ENCODE assay signal across 1 cellular context in genomic region chr19:2253106-2254051, GRCh38.
A peak's percentile ranks its signal among the peaks of the same experiment; 100 is the strongest.
TF ChIP-seq lines count a peak whose summit lies in the region.

No MANE protein-coding gene starts in this region.

TF ChIP-seq in HepG2, 621 proteins besides CTCF, POLR2A, EP300 and RAD21 (continued from another document and continues in another):
- TF ChIP-seq ZHX1 (CRISPR knock-in tag; IDR thresholded peaks at IDR 0.05; ENCODE audit: low read depth) (0 out of 2 replicates have a peak, but pooled peaks have one; percentile 12), MXD3 (CRISPR knock-in tag; IDR thresholded peaks at IDR 0.05) (no peak; the same call in 1 of the 2 replicates), ZNF382 (CRISPR knock-in tag; IDR thresholded peaks at IDR 0.05; ENCODE audit: borderline replicate concordance) (no peak), MNT (IDR thresholded peaks at IDR 0.05) (no peak), ZNF660 (CRISPR knock-in tag; IDR thresholded peaks at IDR 0.05; ENCODE audit: borderline replicate concordance, low read depth) (no peak), ZNF672 (CRISPR knock-in tag; IDR thresholded peaks at IDR 0.05) (no peak), ATRX (CRISPR knock-in tag; IDR thresholded peaks at IDR 0.05; ENCODE audit: borderline replicate concordance) (no peak), KLF15 (CRISPR knock-in tag; IDR thresholded peaks at IDR 0.05; ENCODE audit: borderline replicate concordance) (no peak), ZNF839 (CRISPR knock-in tag; IDR thresholded peaks at IDR 0.05; ENCODE audit: borderline replicate concordance) (no peak), ZNF891 (CRISPR knock-in tag; IDR thresholded peaks at IDR 0.05) (no peak; the same call in 1 of the 2 replicates), ZNF652 (CRISPR knock-in tag; IDR thresholded peaks at IDR 0.05; ENCODE audit: borderline replicate concordance, low read depth) (no peak), ZNF451 (CRISPR knock-in tag; IDR thresholded peaks at IDR 0.05) (no peak), SALL1 (CRISPR knock-in tag; IDR thresholded peaks at IDR 0.05) (peak; percentile 51), ZNF564 (CRISPR knock-in tag; IDR thresholded peaks at IDR 0.05) (no peak), KAT8 (CRISPR knock-in tag; IDR thresholded peaks at IDR 0.05) (no peak), ZNF574 (CRISPR knock-in tag; IDR thresholded peaks at IDR 0.05) (peak; percentile 35; the same call in 1 of the 2 replicates), ZMYM4 (CRISPR knock-in tag; IDR thresholded peaks at IDR 0.05) (no peak; the same call in 1 of the 2 replicates), PATZ1 (CRISPR knock-in tag; IDR thresholded peaks at IDR 0.05) (peak; percentile 91), SNAPC4 (CRISPR knock-in tag; IDR thresholded peaks at IDR 0.05) (no peak), ZNF503 (CRISPR knock-in tag; IDR thresholded peaks at IDR 0.05) (peak; percentile 44; the same call in 1 of the 2 replicates), KAT2B (IDR thresholded peaks at IDR 0.05; ENCODE audit: borderline replicate concordance, low read depth, low read length) (no peak), ATF7 (IDR thresholded peaks at IDR 0.05) (no peak), ATF7 (CRISPR knock-in tag; IDR thresholded peaks at IDR 0.05) (no peak), ZKSCAN8 (CRISPR knock-in tag; IDR thresholded peaks at IDR 0.05; ENCODE audit: borderline replicate concordance) (no peak), HNF4A (CRISPR knock-in tag; IDR thresholded peaks at IDR 0.05) (peak; percentile 45; the same call in 1 of the 2 replicates), ZNF577 (CRISPR knock-in tag; IDR thresholded peaks at IDR 0.05; ENCODE audit: borderline replicate concordance, low read depth) (no peak), MATR3 (CRISPR knock-in tag; IDR thresholded peaks at IDR 0.05) (no peak), POLR2G (IDR thresholded peaks at IDR 0.05; ENCODE audit: low read depth, low read length) (no peak), USF2 (IDR thresholded peaks at IDR 0.05; ENCODE audit: low read depth, low read length) (no peak), USF2 (CRISPR knock-in tag; IDR thresholded peaks at IDR 0.05; ENCODE audit: borderline replicate concordance) (no peak), ZNF766 (CRISPR knock-in tag; IDR thresholded peaks at IDR 0.05; ENCODE audit: borderline replicate concordance) (no peak; the same call in 1 of the 2 replicates), MIER2 (CRISPR knock-in tag; IDR thresholded peaks at IDR 0.05) (no peak), ZNF20 (CRISPR knock-in tag; IDR thresholded peaks at IDR 0.05) (no peak), PLSCR1 (CRISPR knock-in tag; IDR thresholded peaks at IDR 0.05; ENCODE audit: borderline replicate concordance) (no peak), ZBTB39 (CRISPR knock-in tag; IDR thresholded peaks at IDR 0.05) (0 out of 2 replicates have a peak, but pooled peaks have one; percentile 55), ZNF430 (CRISPR knock-in tag; IDR thresholded peaks at IDR 0.05) (peak; percentile 63; the same call in 1 of the 2 replicates), FOXM1 (CRISPR knock-in tag; IDR thresholded peaks at IDR 0.05) (no peak), NCOA2 (CRISPR knock-in tag; IDR thresholded peaks at IDR 0.05) (no peak)
